Comparison of ENCODE assay signal across 8 cellular contexts in genomic region chr5:149357370-149358293, GRCh38. TPM values are rescaled to one million over a fixed set of nuclear protein-coding genes. Genes with fewer than 3 reads are reported as not detected.
DNase-seq lines count a peak whose midpoint lies in the region; ATAC-seq and TF ChIP-seq lines count a peak whose summit lies in the region.

A gene with protein sequence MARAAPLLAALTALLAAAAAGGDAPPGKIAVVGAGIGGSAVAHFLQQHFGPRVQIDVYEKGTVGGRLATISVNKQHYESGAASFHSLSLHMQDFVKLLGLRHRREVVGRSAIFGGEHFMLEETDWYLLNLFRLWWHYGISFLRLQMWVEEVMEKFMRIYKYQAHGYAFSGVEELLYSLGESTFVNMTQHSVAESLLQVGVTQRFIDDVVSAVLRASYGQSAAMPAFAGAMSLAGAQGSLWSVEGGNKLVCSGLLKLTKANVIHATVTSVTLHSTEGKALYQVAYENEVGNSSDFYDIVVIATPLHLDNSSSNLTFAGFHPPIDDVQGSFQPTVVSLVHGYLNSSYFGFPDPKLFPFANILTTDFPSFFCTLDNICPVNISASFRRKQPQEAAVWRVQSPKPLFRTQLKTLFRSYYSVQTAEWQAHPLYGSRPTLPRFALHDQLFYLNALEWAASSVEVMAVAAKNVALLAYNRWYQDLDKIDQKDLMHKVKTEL (plus strand): TSS chr5:149358046. CDS start chr5:149358069, 23 bp downstream.

- H3K27ac ChIP-seq in naive thymus-derived CD4-positive, alpha-beta T cell (ENCODE audit: low read depth, low read length), result peak within 1 kb of the TSS; percentile 83

- peaks cover 67% of the 10 kb centered on the region for H3K4me1 Mint-ChIP-seq in activated T-helper 1 cell treated with anti-CD3 and anti-CD28 coated beads, Interleukin-12 subunit alpha, Interleukin-12 subunit beta, Interleukin-2, Interleukin-4 antibody, amounts not matched to agents 30 ng/mL and 10 ng/mL and 1 ng/mL, durations not matched to agents 14 hours and 24 hours and 36 hours (ENCODE audit: low read depth)
- H3K4me1 Mint-ChIP-seq in naive thymus-derived CD4-positive, alpha-beta T cell, result peaks cover 41 to 82% (median 65%) of the 10 kb centered on the region in 7 donors
- peaks cover 26% of the 10 kb centered on the region for H3K4me1 Mint-ChIP-seq in stimulated activated memory B cell treated with anti-CD40 and anti-IgM and Interleukin-4, amounts not matched to agents 10 μg/mL and 1 μg/mL and 100 μg/mL, for 72 hours

- peak within 1 kb of the TSS; percentile 84 for H3K27ac Mint-ChIP-seq in activated T-helper 1 cell treated with anti-CD3 and anti-CD28 coated beads, Interleukin-12 subunit alpha, Interleukin-12 subunit beta, Interleukin-2, Interleukin-4 antibody, amounts not matched to agents 30 ng/mL and 10 ng/mL and 1 ng/mL, durations not matched to agents 14 hours and 24 hours and 36 hours
- H3K27ac Mint-ChIP-seq in naive thymus-derived CD4-positive, alpha-beta T cell, result peak within 1 kb of the TSS; percentile 83 to 96 (median 92)
- peak within 1 kb of the TSS; percentile 79 for H3K27ac Mint-ChIP-seq in stimulated activated memory B cell treated with anti-CD40 and anti-IgM and Interleukin-4, amounts not matched to agents 10 μg/mL and 1 μg/mL and 100 μg/mL, for 72 hours

- POLR2A ChIA-PET in naive thymus-derived CD4-positive, alpha-beta T cell (lab: Charles Lee), result interaction anchor here (0.8 to 10.7 kb wide), 8 partner anchors 9 to 206 kb away, joined by 3 to 258 read pairs (median 6); partner anchors contain the start of genes CSNK1A1 and GRPEL2

- CTCF ChIA-PET in naive thymus-derived CD4-positive, alpha-beta T cell (lab: Charles Lee), result interaction anchor here (0.9 to 1.6 kb wide), 6 partner anchors 9 to 39 kb away, joined by 3 to 12 read pairs (median 6); partner anchors contain the start of gene GRPEL2

- peak within 1 kb of the TSS; percentile 93 for H3K4me3 Mint-ChIP-seq in activated T-helper 1 cell treated with anti-CD3 and anti-CD28 coated beads, Interleukin-12 subunit alpha, Interleukin-12 subunit beta, Interleukin-2, Interleukin-4 antibody, amounts not matched to agents 30 ng/mL and 10 ng/mL and 1 ng/mL, durations not matched to agents 14 hours and 24 hours and 36 hours
- peak within 1 kb of the TSS; percentile 80 to 99 (median 94) for H3K4me3 Mint-ChIP-seq in naive thymus-derived CD4-positive, alpha-beta T cell
- H3K4me3 Mint-ChIP-seq in stimulated activated memory B cell treated with anti-CD40 and anti-IgM and Interleukin-4, amounts not matched to agents 10 μg/mL and 1 μg/mL and 100 μg/mL, for 72 hours, result peak within 1 kb of the TSS; percentile 87

- ATAC-seq in naive thymus-derived CD4-positive, alpha-beta T cell, result peak; percentile 99
- peak; percentile 100 for ATAC-seq in stimulated activated memory B cell treated with anti-CD40 and anti-IgM and Interleukin-4, amounts not matched to agents 10 μg/mL and 1 μg/mL and 100 μg/mL, for 72 hours

- DNase-seq in EH (ENCODE audit: low read depth) (peak; percentile 97), GOT3 (lab: John Stamatoyannopoulos, UW) (peak; percentile 76), LHCN-M2 (ENCODE audit: low read depth) (peak; percentile 89), RPMI7951 (ENCODE audit: low read depth) (peak; percentile 93), fibroblast of mammary gland (ENCODE audit: low read depth) (peak; percentile 92)
- peak; percentile 97 for DNase-seq in activated T-helper 1 cell treated with anti-CD3 and anti-CD28 coated beads, Interleukin-12 subunit alpha, Interleukin-12 subunit beta, Interleukin-2, Interleukin-4 antibody, amounts not matched to agents 30 ng/mL and 10 ng/mL and 1 ng/mL, durations not matched to agents 14 hours and 24 hours and 36 hours (ENCODE audit: low spot score)
- peak; percentile 88 to 98 (median 94) for DNase-seq in naive thymus-derived CD4-positive, alpha-beta T cell

- intact Hi-C loops in activated T-helper 1 cell treated with anti-CD3 and anti-CD28 coated beads, Interleukin-12 subunit alpha, Interleukin-12 subunit beta, Interleukin-2, Interleukin-4 antibody, amounts not matched to agents 30 ng/mL and 10 ng/mL and 1 ng/mL, durations not matched to agents 14 hours and 24 hours and 36 hours (cut with micrococcal nuclease), result loop anchor here (1.0 to 5.0 kb wide), 7 partner anchors 10 to 1725 kb away; partner anchors contain the start of genes CSNK1A1, GRPEL2, SLC26A2 and TNIP1
- intact Hi-C loops in naive thymus-derived CD4-positive, alpha-beta T cell (cut with micrococcal nuclease), result loop anchor here (1.0 to 5.0 kb wide), 8 partner anchors 10 to 1055 kb away; partner anchors contain the start of genes CD74 (in 2 of the 2), CSNK1A1 (in 2 of the 2), GRPEL2 (in 2 of the 2) and FBXO38 (in 1 of the 2)

- no peaks in the 10 kb centered on the region for H3K27me3 ChIP-seq in naive thymus-derived CD4-positive, alpha-beta T cell (ENCODE audit: control insufficient read depth in 2 of 2, insufficient read depth in 2 of 2, low read length in 2 of 2)

- no peaks in the 10 kb centered on the region for H3K9me3 Mint-ChIP-seq in activated T-helper 1 cell treated with anti-CD3 and anti-CD28 coated beads, Interleukin-12 subunit alpha, Interleukin-12 subunit beta, Interleukin-2, Interleukin-4 antibody, amounts not matched to agents 30 ng/mL and 10 ng/mL and 1 ng/mL, durations not matched to agents 14 hours and 24 hours and 36 hours
- peaks cover 0 to 5% (median 0%) of the 10 kb centered on the region in 11 donors for H3K9me3 Mint-ChIP-seq in naive thymus-derived CD4-positive, alpha-beta T cell
- no peaks in the 10 kb centered on the region for H3K9me3 Mint-ChIP-seq in stimulated activated memory B cell treated with anti-CD40 and anti-IgM and Interleukin-4, amounts not matched to agents 10 μg/mL and 1 μg/mL and 100 μg/mL, for 72 hours

- no peaks in the 10 kb centered on the region for H3K9me3 ChIP-seq in naive thymus-derived CD4-positive, alpha-beta T cell (ENCODE audit: control insufficient read depth in 2 of 3, low read length in 3 of 3)

- peaks cover 0 to 19% (median 3%) of the 10 kb centered on the region in 3 experiments for H3K36me3 ChIP-seq in naive thymus-derived CD4-positive, alpha-beta T cell (ENCODE audit: control insufficient read depth in 2 of 3, insufficient read depth in 3 of 3, low read length in 3 of 3)

- peaks cover 15 to 36% of the 10 kb centered on the region in 2 donors for H3K4me1 ChIP-seq in naive thymus-derived CD4-positive, alpha-beta T cell (ENCODE audit: control insufficient read depth in 2 of 2, insufficient read depth in 2 of 2, low read length in 2 of 2)

- H3K27me3 Mint-ChIP-seq in activated T-helper 1 cell treated with anti-CD3 and anti-CD28 coated beads, Interleukin-12 subunit alpha, Interleukin-12 subunit beta, Interleukin-2, Interleukin-4 antibody, amounts not matched to agents 30 ng/mL and 10 ng/mL and 1 ng/mL, durations not matched to agents 14 hours and 24 hours and 36 hours (ENCODE audit: insufficient read depth), result no peaks in the 10 kb centered on the region
- H3K27me3 Mint-ChIP-seq in naive thymus-derived CD4-positive, alpha-beta T cell, result no peaks in the 10 kb centered on the region
- H3K27me3 Mint-ChIP-seq in stimulated activated memory B cell treated with anti-CD40 and anti-IgM and Interleukin-4, amounts not matched to agents 10 μg/mL and 1 μg/mL and 100 μg/mL, for 72 hours, result no peaks in the 10 kb centered on the region

- H3K36me3 Mint-ChIP-seq in activated T-helper 1 cell treated with anti-CD3 and anti-CD28 coated beads, Interleukin-12 subunit alpha, Interleukin-12 subunit beta, Interleukin-2, Interleukin-4 antibody, amounts not matched to agents 30 ng/mL and 10 ng/mL and 1 ng/mL, durations not matched to agents 14 hours and 24 hours and 36 hours (ENCODE audit: low read depth), result peaks cover 33% of the 10 kb centered on the region
- peaks cover 7 to 30% (median 21%) of the 10 kb centered on the region in 5 donors for H3K36me3 Mint-ChIP-seq in naive thymus-derived CD4-positive, alpha-beta T cell
- peaks cover 26% of the 10 kb centered on the region for H3K36me3 Mint-ChIP-seq in stimulated activated memory B cell treated with anti-CD40 and anti-IgM and Interleukin-4, amounts not matched to agents 10 μg/mL and 1 μg/mL and 100 μg/mL, for 72 hours

- no peak for TF ChIP-seq CTCF in fibroblast of mammary gland (conservative IDR thresholded peaks at IDR 0.05; ENCODE audit: control insufficient read depth, insufficient read depth, low read depth, low read length)

- peak within 1 kb of the TSS; percentile 81 for H3K4me3 ChIP-seq in fibroblast of mammary gland (ENCODE audit: control insufficient read depth, low read depth, low read length)
- H3K4me3 ChIP-seq in naive thymus-derived CD4-positive, alpha-beta T cell (ENCODE audit: low read length), result peak within 1 kb of the TSS; percentile 80

RNA-seq across cellular contexts. Expression of the gene that starts here (rescaled TPM):
- 5.9 and 6.3 TPM in 2 replicates for total RNA-seq in LHCN-M2 (2014; rRNA removed)
- polyA plus RNA-seq in LHCN-M2 (2012), result 5.0 TPM
- 3.4 and 6.2 TPM in 2 replicates for total RNA-seq in RPMI7951 (2014; rRNA removed; shearing (Covaris generic))
- 21.9 and 23.4 TPM in 2 replicates for total RNA-seq in activated T-helper 1 cell treated with anti-CD3 and anti-CD28 coated beads, Interleukin-12 subunit alpha, Interleukin-12 subunit beta, Interleukin-2, Interleukin-4 antibody, amounts not matched to agents 30 ng/mL and 10 ng/mL and 1 ng/mL, durations not matched to agents 14 hours and 24 hours and 36 hours
- total RNA-seq in naive thymus-derived CD4-positive, alpha-beta T cell, result 10 to 100 TPM; 29.7 to 53.7 (median 36.3) TPM
- polyA plus RNA-seq in naive thymus-derived CD4-positive, alpha-beta T cell, result 10 to 100 TPM; 12.7 to 21.1 TPM

Comparison
In these comparisons a context has a peak if more than half of its experiments do, and no peak if none do; other contexts are left out.
1. Peak in every context shown above with its lines: DNase-seq, ATAC-seq, H3K4me3 ChIP-seq and H3K27ac ChIP-seq.